ENCODE assay signal across 7 cellular contexts in the genomic region with DNA sequence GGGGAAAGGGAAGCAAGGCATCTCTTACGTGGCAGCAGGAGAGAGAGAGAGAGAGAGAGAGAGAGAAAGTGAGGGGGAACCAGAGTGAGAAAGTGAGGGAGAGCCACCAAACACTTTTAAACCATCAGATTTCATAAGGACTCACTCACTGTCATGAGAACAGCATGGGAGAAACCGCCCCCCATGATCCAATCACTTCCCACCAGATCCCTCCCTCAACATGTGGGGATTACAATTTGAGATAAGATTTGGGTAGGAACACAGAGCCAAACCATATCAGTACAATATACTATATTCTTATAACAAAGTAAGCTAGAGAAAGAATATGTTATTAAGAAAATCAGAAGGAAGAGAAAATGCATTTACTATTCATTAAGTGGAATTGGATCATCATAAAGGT.
"Had no signal": no experiment of that assay in that cellular context is flagged by ENCODE, and none has a peak within 500 bp of the region (broad histone marks: within the 10 kb centered on the region; RNA-seq: fewer than 3 reads in every experiment).

No MANE protein-coding gene starts in this region.

- FAIRE-seq: HepG2, HTR-8/SVneo had no signal

- H3K4me1 Mint-ChIP-seq: IgD-negative memory B cell had no signal

- H3K27ac ChIP-seq: HL-60 had no signal

- H3K36me3 Mint-ChIP-seq: IgD-negative memory B cell had no signal

- H3K27ac Mint-ChIP-seq: IgD-negative memory B cell had no signal

- H3K4me3 Mint-ChIP-seq: IgD-negative memory B cell had no signal

- ATAC-seq: HepG2 had no signal

- DNase-seq: IMR-90, KBM-7, KG1 had no signal
